In the genomic region with DNA sequence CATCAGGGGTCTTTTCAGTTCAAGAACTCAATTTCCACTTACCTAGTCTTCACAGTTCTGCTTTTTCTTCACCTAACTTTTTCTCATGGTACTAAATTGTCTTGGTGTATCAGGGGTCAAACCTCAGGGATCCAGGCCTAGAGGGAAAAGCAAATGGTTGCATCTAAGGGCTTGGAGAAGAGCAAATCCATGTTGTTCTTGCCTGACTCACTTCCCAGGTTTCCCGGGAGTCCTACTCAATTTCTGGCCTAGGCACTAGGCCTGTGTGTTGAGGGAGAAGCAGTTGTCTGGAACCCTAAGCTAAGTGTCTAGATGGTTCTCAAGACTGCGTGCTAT, we compare ENCODE assay signal across 8 cellular contexts.
DNase-seq lines count a peak whose midpoint lies in the region; ATAC-seq and TF ChIP-seq lines count a peak whose summit lies in the region.

No MANE protein-coding gene starts in this region.

- no peak for TF ChIP-seq POLR2A in NB4 (IDR thresholded peaks at IDR 0.05; ENCODE audit: extremely low read depth, insufficient read length)

- H3K4me2 ChIP-seq in parathyroid adenoma (ENCODE audit: low read length), result no peak overlapping the region

- H3K4me1 ChIP-seq in endodermal cell (ENCODE audit: control insufficient read depth, insufficient read depth, low read length) (peaks cover 4% of the 10 kb centered on the region), parathyroid adenoma (no peaks in the 10 kb centered on the region), mucosa of descending colon (ENCODE audit: low read depth) (no peaks in the 10 kb centered on the region)

- peaks cover 32% of the 10 kb centered on the region for H3K4me1 Mint-ChIP-seq in endodermal cell

- 40 to 64% methylated on average over 1 to 2 of the region's 2 CpGs for WGBS in endodermal cell (ENCODE audit: insufficient coverage in 1 of 2, insufficient read length in 1 of 2), 2 experiments

- H3K36me3 Mint-ChIP-seq in endodermal cell (ENCODE audit: low read depth), result peaks cover 9% of the 10 kb centered on the region

- peaks cover 9% of the 10 kb centered on the region for H3K36me3 ChIP-seq in endodermal cell (ENCODE audit: control insufficient read depth, insufficient read depth, low read length)
- no peaks in the 10 kb centered on the region for H3K36me3 ChIP-seq in parathyroid adenoma (ENCODE audit: control insufficient read depth, insufficient read depth, low read length)
- H3K36me3 ChIP-seq in mucosa of descending colon (ENCODE audit: low read depth), result no peaks in the 10 kb centered on the region

- H3K4me3 ChIP-seq in GM08714 (ENCODE audit: low read length), result peak overlapping the region; percentile 67
- H3K4me3 ChIP-seq in NB4 (ENCODE audit: low read depth, low read length), result peak overlapping the region; percentile 97
- H3K4me3 ChIP-seq in endodermal cell (ENCODE audit: low read length), result peak overlapping the region; percentile 98
- no peak overlapping the region for H3K4me3 ChIP-seq in parathyroid adenoma (ENCODE audit: low read depth, low read length)
- H3K4me3 ChIP-seq in mucosa of descending colon, result no peak overlapping the region

- peak overlapping the region; percentile 72 for H2AFZ ChIP-seq in parathyroid adenoma

- H3K27me3 Mint-ChIP-seq in endodermal cell (ENCODE audit: insufficient read depth), result no peaks in the 10 kb centered on the region

- H3K9ac ChIP-seq in endodermal cell (ENCODE audit: extremely low read depth, low read length, poor library complexity, severe bottlenecking) (peak overlapping the region; percentile 93), parathyroid adenoma (no peak overlapping the region)

- peak overlapping the region; percentile 92 for H3K4me3 Mint-ChIP-seq in endodermal cell

- H3K9me3 ChIP-seq in endodermal cell (ENCODE audit: control insufficient read depth, low read length) (no peaks in the 10 kb centered on the region), parathyroid adenoma (ENCODE audit: control insufficient read depth, low read length) (no peaks in the 10 kb centered on the region), mucosa of descending colon (no peaks in the 10 kb centered on the region)

- DNase-seq in NB4 (ENCODE audit: low read depth) (no peak), endodermal cell (no peak), NCI-H226 (no peak), mucosa of descending colon (no peak), NCI-H1092 (lab: John Stamatoyannopoulos, UW) (no peak)

- no peak for ATAC-seq in mucosa of descending colon
- no peak for ATAC-seq in HG03442 (IDR thresholded peaks at IDR 0.05; ENCODE audit: unreplicated experiment)

- H3K27me3 ChIP-seq in endodermal cell (ENCODE audit: control insufficient read depth, insufficient read depth, low read length, poor library complexity, severe bottlenecking) (no peaks in the 10 kb centered on the region), parathyroid adenoma (ENCODE audit: control insufficient read depth, insufficient read depth, low read length) (no peaks in the 10 kb centered on the region)

- intact Hi-C loops in mucosa of descending colon (cut with DNase I, micrococcal nuclease), result no loop called here

- H3K27ac ChIP-seq in endodermal cell (ENCODE audit: low read depth, low read length), result peak overlapping the region; percentile 32
- peak overlapping the region; percentile 36 for H3K27ac ChIP-seq in parathyroid adenoma

- TF ChIP-seq CTCF in NB4 (IDR thresholded peaks at IDR 0.05; ENCODE audit: low read depth, low read length) (no peak), endodermal cell (conservative IDR thresholded peaks at IDR 0.05) (no peak), parathyroid adenoma (IDR thresholded peaks at IDR 0.05) (no peak), mucosa of descending colon (IDR thresholded peaks at IDR 0.05) (no peak)

- H3K27ac Mint-ChIP-seq in endodermal cell, result peak overlapping the region; percentile 97

- no peaks in the 10 kb centered on the region for H3K9me3 Mint-ChIP-seq in endodermal cell

- no peaks in the 10 kb centered on the region for H3K79me2 ChIP-seq in parathyroid adenoma

Comparison
In these comparisons a context has a peak if more than half of its experiments do, and no peak if none do; other contexts are left out.
1. H3K4me3 ChIP-seq: peak in GM08714 (single experiment), NB4 (single experiment) and endodermal cell (single experiment); none in parathyroid adenoma (single experiment) and mucosa of descending colon (single experiment).